ENCODE assay signal across 12 cellular contexts in the genomic region with DNA sequence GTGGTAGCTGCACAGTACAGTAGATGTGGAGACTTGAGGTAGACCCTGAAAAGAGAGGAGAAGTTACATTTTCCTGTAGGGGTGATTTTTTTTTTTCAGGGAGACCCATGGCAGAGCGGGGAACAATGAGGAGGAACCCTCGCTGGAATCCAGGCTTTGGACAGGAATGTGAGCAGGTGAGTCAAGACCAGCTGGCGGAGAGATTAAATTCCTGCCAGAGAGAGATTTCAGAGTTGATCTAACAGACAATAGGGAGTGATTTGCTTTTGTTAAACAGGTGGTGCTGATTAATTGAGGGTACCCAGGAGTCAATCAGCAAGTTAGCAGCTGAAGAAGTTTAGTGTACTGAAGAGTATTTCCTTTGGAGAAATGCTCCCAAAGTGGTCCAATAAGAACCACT. TPM values are rescaled to one million over a fixed set of nuclear protein-coding genes. Genes with fewer than 3 reads are reported as not detected.
A peak's percentile ranks its signal among the peaks of the same experiment; 100 is the strongest.
DNase-seq lines count a peak whose midpoint lies in the region; TF ChIP-seq lines count a peak whose summit lies in the region.
"Had no signal": no experiment of that assay in that cellular context is flagged by ENCODE, and none has a peak within 500 bp of the region (broad histone marks: within the 10 kb centered on the region; RNA-seq: fewer than 3 reads in every experiment).

No MANE protein-coding gene starts in this region.

- H3K9me3 Mint-ChIP-seq in H9: no peaks in the 10 kb centered on the region
- H3K9me3 Mint-ChIP-seq: CD4-positive, alpha-beta T cell had no signal

- H3K23ac ChIP-seq in H9 (ENCODE audit: insufficient read length, low read depth, low read length): no peak overlapping the region

- no peak overlapping the region for H3K4ac ChIP-seq in H9 (ENCODE audit: low read depth, low read length)

- TF ChIP-seq CTCF in H9 (conservative IDR thresholded peaks at IDR 0.05): no peak

- H3K18ac ChIP-seq in H9 (ENCODE audit: insufficient read length, low read depth, low read length): no peak overlapping the region

- H2BK5ac ChIP-seq in H9 (ENCODE audit: insufficient read length, low read length): no peak overlapping the region

- no peak overlapping the region for H2AFZ ChIP-seq in H9 (ENCODE audit: low read length)
- H2AFZ ChIP-seq: GM23248 had no signal

- H4K20me1 ChIP-seq in H9 (ENCODE audit: control insufficient read depth, insufficient read depth, insufficient read length): no peaks in the 10 kb centered on the region

- no peak overlapping the region for H4K5ac ChIP-seq in H9 (ENCODE audit: insufficient read length, low read depth, low read length)

- no peak overlapping the region for H2AK5ac ChIP-seq in H9 (ENCODE audit: insufficient read length, low read length)

- H3K27me3 ChIP-seq in H9 (ENCODE audit: insufficient read depth, low read length): no peaks in the 10 kb centered on the region

- H3K27ac ChIP-seq in H9 (ENCODE audit: insufficient read length, low read depth, low read length): no peak overlapping the region
- H3K27ac ChIP-seq: A549, GM23248 had no signal

- no peak overlapping the region for H2BK15ac ChIP-seq in H9 (ENCODE audit: low read depth, low read length)

- no peak overlapping the region for H3K9ac ChIP-seq in H9 (ENCODE audit: extremely low read depth, insufficient read length, low read length)
- H3K9ac ChIP-seq: GM23248, SK-N-SH had no signal

- no peak overlapping the region for H3K4me3 Mint-ChIP-seq in H9
- H3K4me3 Mint-ChIP-seq: CD4-positive, alpha-beta T cell had no signal

- no peak overlapping the region for H4K8ac ChIP-seq in H9 (replicated peaks; ENCODE audit: insufficient read length, low read depth, low read length)

- H3K27ac Mint-ChIP-seq in H9: peak overlapping the region in 2 of 3 experiments; percentile 6 to 47; a peak in 3 of 7 replicates
- H3K27ac Mint-ChIP-seq: CD4-positive, alpha-beta T cell had no signal

- no peak overlapping the region for H3K56ac ChIP-seq in H9 (ENCODE audit: insufficient read length, low read depth, low read length)

- H3K14ac ChIP-seq in H9 (ENCODE audit: insufficient read depth, low read length): no peak overlapping the region

- H3K23me2 ChIP-seq in H9 (ENCODE audit: insufficient read length, low read depth, low read length, poor library complexity, severe bottlenecking): no peaks in the 10 kb centered on the region

- H2BK12ac ChIP-seq in H9 (ENCODE audit: insufficient read length, low read depth, low read length): no peak overlapping the region

- H3K9me3 ChIP-seq in H9 (ENCODE audit: control insufficient read depth, low read depth, low read length): no peaks in the 10 kb centered on the region
- H3K9me3 ChIP-seq: A549, SK-N-SH had no signal

- DNase-seq in H9 (no peak), NCI-H748 (lab: John Stamatoyannopoulos, UW; ENCODE audit: unreplicated experiment) (peak; percentile 13), dermis blood vessel endothelial cell (peak; percentile 25), myocyte (ENCODE audit: low read depth) (peak; percentile 1), NCI-H446 treated with DMSO at 0.1 percent for 48 hours (lab: John Stamatoyannopoulos, UW) (no peak), OCI-M1 (lab: John Stamatoyannopoulos, UW) (no peak)
- DNase-seq in activated CD8-positive, alpha-beta memory T cell treated with anti-CD3 and anti-CD28 coated beads, Interleukin-2, amount 50 U/mL, for 48 hours: no peak
- DNase-seq: CD4-positive, alpha-beta T cell; NCI-H510A had no signal

- H3K27me3 Mint-ChIP-seq in H9 (ENCODE audit: low read depth): peaks cover 2% of the 10 kb centered on the region; the same call in 1 of the 2 replicates

- no peaks in the 10 kb centered on the region for H3K36me3 Mint-ChIP-seq in H9 (ENCODE audit: insufficient read depth in 1 of 3, low read depth in 3 of 3)

- peaks cover 12 to 19% of the 10 kb centered on the region in 2 experiments for H3K4me1 Mint-ChIP-seq in H9

- no peak overlapping the region for H3T11ph ChIP-seq in H9 (ENCODE audit: low read length)

- no peaks in the 10 kb centered on the region for H3K79me2 ChIP-seq in H9 (ENCODE audit: insufficient read depth, low read length)

- no peak overlapping the region for H2BK20ac ChIP-seq in H9 (ENCODE audit: low read depth, low read length, poor library complexity, severe bottlenecking)

- H3K4me2 ChIP-seq in H9 (ENCODE audit: insufficient read depth, insufficient read length, low read length): no peak overlapping the region
- H3K4me2 ChIP-seq: A549, SK-N-SH had no signal

- WGBS in H9 (ENCODE audit: extremely low coverage, insufficient read length, low lambda C conversion rate): no CpG with 5 or more reads among the region's 3 CpGs

- no peak overlapping the region for H2BK120ac ChIP-seq in H9 (ENCODE audit: low read depth, low read length, poor library complexity, severe bottlenecking)

- no peaks in the 10 kb centered on the region for H3K4me1 ChIP-seq in H9 (ENCODE audit: insufficient read depth, low read length)
- H3K4me1 ChIP-seq: A549 had no signal

- H3K79me1 ChIP-seq in H9 (ENCODE audit: insufficient read depth, low read depth, low read length, poor library complexity, severe bottlenecking): no peaks in the 10 kb centered on the region

- H4K91ac ChIP-seq in H9 (ENCODE audit: insufficient read length, low read depth, low read length): no peak overlapping the region

RNA-seq across cellular contexts. Expression of a gene that starts 41.6 kb away (rescaled TPM):
- 13.6 and 14.9 TPM in 2 replicates for total RNA-seq in H9 (2021)
- total RNA-seq in dermis blood vessel endothelial cell: 27.5 and 29.8 TPM in 2 replicates
- total RNA-seq in myocyte: 20.0 and 20.8 TPM in 2 replicates
- polyA plus RNA-seq in myocyte (2012): 13.8 TPM

Comparison
In these comparisons a context has a peak if more than half of its experiments do, and no peak if none do; other contexts are left out.
1. DNase-seq: peak in NCI-H748 (single experiment), dermis blood vessel endothelial cell (single experiment) and myocyte (single experiment); none in H9 (single experiment), NCI-H446 treated with DMSO at 0.1 percent for 48 hours (single experiment), activated CD8-positive, alpha-beta memory T cell treated with anti-CD3 and anti-CD28 coated beads, Interleukin-2, amount 50 U/mL, for 48 hours (single experiment) and OCI-M1 (single experiment).